ENCODE assay signal across 3 cellular contexts in genomic region chr14:71012888-71013287, GRCh38.
TF ChIP-seq lines count a peak whose summit lies in the region.

No MANE protein-coding gene starts in this region.

TF ChIP-seq in liver, 16 proteins besides CTCF, POLR2A, EP300 and RAD21:
- TF ChIP-seq JUND (IDR thresholded peaks at IDR 0.05): no peak
- no peak for TF ChIP-seq GABPA (IDR thresholded peaks at IDR 0.05 in 1 of 2, conservative IDR thresholded peaks at IDR 0.05 in 1 of 2)
- TF ChIP-seq HNF4A (conservative IDR thresholded peaks at IDR 0.05): peak in 1 of 2 donors; percentile 63
- peak; percentile 34 for TF ChIP-seq SP1 (IDR thresholded peaks at IDR 0.05)
- TF ChIP-seq REST (IDR thresholded peaks at IDR 0.05): no peak
- peak in 1 of 2 donors; percentile 45 for TF ChIP-seq RXRA (IDR thresholded peaks at IDR 0.05)

TF ChIP-seq in HepG2, 621 proteins besides CTCF, POLR2A, EP300 and RAD21:
- no peak for TF ChIP-seq ZNF780A (CRISPR knock-in tag; IDR thresholded peaks at IDR 0.05)
- TF ChIP-seq SRSF1 (optimal IDR thresholded peaks at IDR 0.05; ENCODE audit: low read depth, low read length): no peak
- no peak for TF ChIP-seq NFKB2 (CRISPR knock-in tag; IDR thresholded peaks at IDR 0.05; ENCODE audit: borderline replicate concordance)
- TF ChIP-seq ZKSCAN1 (IDR thresholded peaks at IDR 0.05; ENCODE audit: low read length): no peak
- TF ChIP-seq CBX2 (IDR thresholded peaks at IDR 0.05; ENCODE audit: low read depth, low read length): no peak
- no peak for TF ChIP-seq CBX2 (CRISPR knock-in tag; IDR thresholded peaks at IDR 0.05; ENCODE audit: low read depth)
- no peak for TF ChIP-seq ZNF616 (CRISPR knock-in tag; IDR thresholded peaks at IDR 0.05; ENCODE audit: low read depth)
- TF ChIP-seq ZNF772 (CRISPR knock-in tag; IDR thresholded peaks at IDR 0.05): no peak
- no peak for TF ChIP-seq CENPT (CRISPR knock-in tag; IDR thresholded peaks at IDR 0.05; ENCODE audit: low read depth)
- no peak for TF ChIP-seq TEF (CRISPR knock-in tag; IDR thresholded peaks at IDR 0.05)
TF ChIP-seq in HepG2: peak in this region for 0.

TF ChIP-seq in H1, 55 proteins besides CTCF, POLR2A, EP300 and RAD21:
- TF ChIP-seq RNF2 (IDR thresholded peaks at IDR 0.05; ENCODE audit: borderline replicate concordance, low read depth, low read length, missing control alignments, poor library complexity, severe bottlenecking): no peak
- TF ChIP-seq BACH1 (IDR thresholded peaks at IDR 0.05; ENCODE audit: low read length): no peak
- TF ChIP-seq EZH2 (IDR thresholded peaks at IDR 0.05; ENCODE audit: low read depth, low read length, severe bottlenecking): no peak
- no peak for TF ChIP-seq EGR1 (IDR thresholded peaks at IDR 0.05; ENCODE audit: borderline replicate concordance, low read depth, low read length)
- TF ChIP-seq FOSL1 (IDR thresholded peaks at IDR 0.05; ENCODE audit: insufficient read depth, low read depth, low read length): no peak
- no peak for TF ChIP-seq CBX8 (IDR thresholded peaks at IDR 0.05; ENCODE audit: borderline replicate concordance, low read depth, low read length)
- no peak for TF ChIP-seq SP1 (IDR thresholded peaks at IDR 0.05; ENCODE audit: low read depth, low read length)
- TF ChIP-seq CTBP2 (IDR thresholded peaks at IDR 0.05; ENCODE audit: borderline replicate concordance, insufficient read depth, insufficient read length, low read length): no peak
- no peak for TF ChIP-seq RBBP5 (IDR thresholded peaks at IDR 0.05; ENCODE audit: borderline replicate concordance, low read depth, low read length)
- TF ChIP-seq TBP (IDR thresholded peaks at IDR 0.05; ENCODE audit: low read depth, low read length): no peak
- TF ChIP-seq USF2 (IDR thresholded peaks at IDR 0.05; ENCODE audit: low read length): no peak
- TF ChIP-seq SIN3A (conservative IDR thresholded peaks at IDR 0.05 in 1 of 2, IDR thresholded peaks at IDR 0.05 in 1 of 2; ENCODE audit: low read depth in 1 of 2, low read length in 2 of 2): no peak
- TF ChIP-seq CEBPB (IDR thresholded peaks at IDR 0.05; ENCODE audit: low read depth, low read length): no peak
- TF ChIP-seq RFX5 (IDR thresholded peaks at IDR 0.05; ENCODE audit: borderline replicate concordance, low read depth, low read length): no peak
- no peak for TF ChIP-seq YY1 (IDR thresholded peaks at IDR 0.05; ENCODE audit: low read depth, low read length)
- no peak for TF ChIP-seq TCF12 (IDR thresholded peaks at IDR 0.05; ENCODE audit: low read depth, low read length)
- TF ChIP-seq KDM1A (IDR thresholded peaks at IDR 0.05; ENCODE audit: borderline replicate concordance, low read length): no peak
- no peak for TF ChIP-seq SP4 (IDR thresholded peaks at IDR 0.05; ENCODE audit: low read length)
- TF ChIP-seq TAF1 (IDR thresholded peaks at IDR 0.05; ENCODE audit: low read depth, low read length): no peak
- no peak for TF ChIP-seq JUND (IDR thresholded peaks at IDR 0.05; ENCODE audit: low read length)
